In genomic region chr17:10844667-10845387, GRCh38 we compare ENCODE assay signal across 8 cellular contexts. TPM values are rescaled to one million over a fixed set of nuclear protein-coding genes. Genes with fewer than 3 reads are reported as not detected.
A peak's percentile ranks its signal among the peaks of the same experiment; 100 is the strongest.
DNase-seq lines count a peak whose midpoint lies in the region; ATAC-seq and TF ChIP-seq lines count a peak whose summit lies in the region.

No MANE protein-coding gene starts in this region.

- H3K79me2 ChIP-seq in HCT116 (ENCODE audit: insufficient read depth, low read length): no peaks in the 10 kb centered on the region

- TF ChIP-seq POLR2A in HCT116 (IDR thresholded peaks at IDR 0.05; ENCODE audit: borderline replicate concordance, extremely low read depth, insufficient read depth, insufficient read length): no peak

- TF ChIP-seq RAD21 in HCT116 (IDR thresholded peaks at IDR 0.05; ENCODE audit: low read depth): peak; percentile 80

- H3K4me1 ChIP-seq in HCT116 (ENCODE audit: control insufficient read depth in 1 of 2, insufficient read depth in 2 of 2, low read length in 2 of 2): peaks cover 4% of the 10 kb centered on the region in 2 experiments; a peak in 2 of 4 replicates

- ATAC-seq in HCT116: peak; percentile 98
- no peak for ATAC-seq in GM18520 (IDR thresholded peaks at IDR 0.05; ENCODE audit: unreplicated experiment)

- TF ChIP-seq CTCF in GM12864 (IDR thresholded peaks at IDR 0.05; ENCODE audit: low read depth, low read length, missing control alignments) (peak; percentile 90), HCT116 (IDR thresholded peaks at IDR 0.05 in 2 of 3, conservative IDR thresholded peaks at IDR 0.05 in 1 of 3; ENCODE audit: borderline replicate concordance in 1 of 3, insufficient read depth in 1 of 3, low read depth in 2 of 3, low read length in 2 of 3) (peak; percentile 68 to 88 (median 87)), kidney epithelial cell (IDR thresholded peaks at IDR 0.05; ENCODE audit: insufficient read depth, low read length, poor library complexity, severe bottlenecking) (peak; percentile 91)

- no peaks in the 10 kb centered on the region for H3K9me2 ChIP-seq in HCT116 (ENCODE audit: insufficient read depth)

- CTCF ChIA-PET in HCT116 (lab: Charles Lee): interaction anchor here (0.7 to 3.3 kb wide), 8 partner anchors 71 to 212 kb away, joined by 3 to 31 read pairs (median 3); no protein-coding TSS in a partner anchor

- no peak overlapping the region for H3K9ac ChIP-seq in HCT116 (ENCODE audit: low read length)

- peak overlapping the region; percentile 59 for H2AFZ ChIP-seq in HCT116 (ENCODE audit: low read depth, low read length, poor library complexity, severe bottlenecking)

- H3K9me3 ChIP-seq in HCT116 (ENCODE audit: control insufficient read depth in 1 of 2, insufficient read depth in 1 of 2, low read depth in 1 of 2, low read length in 2 of 2): no peaks in the 10 kb centered on the region

- H3K4me3 ChIP-seq in GM12864 (ENCODE audit: low read depth, low read length): peak overlapping the region; percentile 24
- H3K4me3 ChIP-seq in HCT116 (replicated peaks in 1 of 2; ENCODE audit: low read depth in 1 of 2, low read length in 2 of 2): no peak overlapping the region
- H3K4me3 ChIP-seq in kidney epithelial cell (ENCODE audit: low read depth, low read length): peak overlapping the region; percentile 33

- H3K4me2 ChIP-seq in HCT116 (ENCODE audit: low read length): peak overlapping the region; percentile 66

- H4K20me1 ChIP-seq in HCT116 (ENCODE audit: insufficient read depth): no peaks in the 10 kb centered on the region

- intact Hi-C loops in HCT116 (cut with micrococcal nuclease): loop anchor here (1.0 to 10.0 kb wide), 7 partner anchors 72 to 550 kb away; no protein-coding TSS in a partner anchor

- no peak overlapping the region for H3K27ac ChIP-seq in HCT116 (ENCODE audit: low read depth, low read length)

- peak; percentile 13 for DNase-seq in GM12864 (ENCODE audit: low read depth)
- DNase-seq in HCT116 (ENCODE audit: low read depth, low spot score): peak; percentile 48
- peak; percentile 30 for DNase-seq in NCI-H1092 treated with DMSO at 0.1 percent for 48 hours (lab: John Stamatoyannopoulos, UW)
- DNase-seq in activated CD4-positive, CD25-positive, alpha-beta regulatory T cell treated with anti-CD3 and anti-CD28 coated beads, Interleukin-2, amount 50 U/mL, for 72 hours: peak; percentile 65
- peak; percentile 35 for DNase-seq in cerebellar cortex (ENCODE audit: low spot score)
- DNase-seq in kidney epithelial cell (ENCODE audit: low read depth): no peak
- DNase-seq in stimulated activated CD4-positive, alpha-beta T cell treated with anti-CD3 and anti-CD28 coated beads, Interleukin-15, amount 100 ng/mL, for 1 hour (ENCODE audit: low read depth in 1 of 2, low spot score in 1 of 2): peak; percentile 35 to 53

- POLR2A ChIA-PET in HCT116 (lab: Charles Lee): no interaction called here

- RAD21 ChIA-PET in HCT116 (lab: Charles Lee; ENCODE audit: low non-redundant PET in 1 of 2, low total read pairs in 2 of 2, uncharacterized antibody in 2 of 2, unreplicated experiment in 2 of 2): interaction anchor here (0.7 to 1.1 kb wide), 7 partner anchors 72 to 920 kb away, joined by 3 to 5 read pairs (median 3); no protein-coding TSS in a partner anchor

- H3K36me3 ChIP-seq in HCT116 (ENCODE audit: control insufficient read depth in 1 of 2, insufficient read depth in 2 of 2, low read length in 2 of 2) (no peaks in the 10 kb centered on the region), kidney epithelial cell (ENCODE audit: control insufficient read depth, insufficient read depth, low read length) (no peaks in the 10 kb centered on the region)

- H3K27me3 ChIP-seq in HCT116 (ENCODE audit: insufficient read depth, low read length): no peaks in the 10 kb centered on the region
- H3K27me3 ChIP-seq in kidney epithelial cell (ENCODE audit: control insufficient read depth, insufficient read depth, low read length): peaks cover 11% of the 10 kb centered on the region

- no TSS peak for BruUV-seq in HCT116 (replicated peaks; lab: Mats Ljungman, UMichigan)

TF ChIP-seq in HCT116, 20 proteins besides CTCF, POLR2A, EP300 and RAD21:
- no peak for TF ChIP-seq ELF1 (IDR thresholded peaks at IDR 0.05; ENCODE audit: borderline replicate concordance, low read depth)
- TF ChIP-seq ZNF274 (IDR thresholded peaks at IDR 0.05; ENCODE audit: low read depth, low read length): no peak
- TF ChIP-seq SP1 (IDR thresholded peaks at IDR 0.05; ENCODE audit: low read depth): no peak
- TF ChIP-seq ZFX (IDR thresholded peaks at IDR 0.05): no peak
- TF ChIP-seq EZH2 (IDR thresholded peaks at IDR 0.05): no peak
- no peak for TF ChIP-seq SIN3A (IDR thresholded peaks at IDR 0.05; ENCODE audit: low read depth)
- TF ChIP-seq CBX3 (IDR thresholded peaks at IDR 0.05; ENCODE audit: low read depth): no peak
- no peak for TF ChIP-seq CEBPB (IDR thresholded peaks at IDR 0.05; ENCODE audit: low read depth)
- TF ChIP-seq EZH2phosphoT487 (IDR thresholded peaks at IDR 0.05; ENCODE audit: borderline replicate concordance): no peak
- TF ChIP-seq TCF7L2 (IDR thresholded peaks at IDR 0.05; ENCODE audit: borderline replicate concordance, extremely low read depth, insufficient read depth, insufficient read length): no peak
- no peak for TF ChIP-seq ATF3 (IDR thresholded peaks at IDR 0.05)
- no peak for TF ChIP-seq YY1 (IDR thresholded peaks at IDR 0.05; ENCODE audit: extremely low read depth, insufficient replicate concordance, low read depth, low read length)
- TF ChIP-seq, protein P1, sequence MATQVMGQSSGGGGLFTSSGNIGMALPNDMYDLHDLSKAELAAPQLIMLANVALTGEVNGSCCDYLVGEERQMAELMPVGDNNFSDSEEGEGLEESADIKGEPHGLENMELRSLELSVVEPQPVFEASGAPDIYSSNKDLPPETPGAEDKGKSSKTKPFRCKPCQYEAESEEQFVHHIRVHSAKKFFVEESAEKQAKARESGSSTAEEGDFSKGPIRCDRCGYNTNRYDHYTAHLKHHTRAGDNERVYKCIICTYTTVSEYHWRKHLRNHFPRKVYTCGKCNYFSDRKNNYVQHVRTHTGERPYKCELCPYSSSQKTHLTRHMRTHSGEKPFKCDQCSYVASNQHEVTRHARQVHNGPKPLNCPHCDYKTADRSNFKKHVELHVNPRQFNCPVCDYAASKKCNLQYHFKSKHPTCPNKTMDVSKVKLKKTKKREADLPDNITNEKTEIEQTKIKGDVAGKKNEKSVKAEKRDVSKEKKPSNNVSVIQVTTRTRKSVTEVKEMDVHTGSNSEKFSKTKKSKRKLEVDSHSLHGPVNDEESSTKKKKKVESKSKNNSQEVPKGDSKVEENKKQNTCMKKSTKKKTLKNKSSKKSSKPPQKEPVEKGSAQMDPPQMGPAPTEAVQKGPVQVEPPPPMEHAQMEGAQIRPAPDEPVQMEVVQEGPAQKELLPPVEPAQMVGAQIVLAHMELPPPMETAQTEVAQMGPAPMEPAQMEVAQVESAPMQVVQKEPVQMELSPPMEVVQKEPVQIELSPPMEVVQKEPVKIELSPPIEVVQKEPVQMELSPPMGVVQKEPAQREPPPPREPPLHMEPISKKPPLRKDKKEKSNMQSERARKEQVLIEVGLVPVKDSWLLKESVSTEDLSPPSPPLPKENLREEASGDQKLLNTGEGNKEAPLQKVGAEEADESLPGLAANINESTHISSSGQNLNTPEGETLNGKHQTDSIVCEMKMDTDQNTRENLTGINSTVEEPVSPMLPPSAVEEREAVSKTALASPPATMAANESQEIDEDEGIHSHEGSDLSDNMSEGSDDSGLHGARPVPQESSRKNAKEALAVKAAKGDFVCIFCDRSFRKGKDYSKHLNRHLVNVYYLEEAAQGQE (IDR thresholded peaks at IDR 0.05; ENCODE audit: low read depth): no peak
- TF ChIP-seq ZBTB33 (IDR thresholded peaks at IDR 0.05; ENCODE audit: extremely low read depth, insufficient replicate concordance, low read length): no peak
- TF ChIP-seq FOSL1 (IDR thresholded peaks at IDR 0.05; ENCODE audit: low read depth): no peak
- no peak for TF ChIP-seq EGR1 (IDR thresholded peaks at IDR 0.05; ENCODE audit: low read depth)
- TF ChIP-seq SRF (IDR thresholded peaks at IDR 0.05; ENCODE audit: low read depth): no peak
TF ChIP-seq in HCT116: peak in this region for 0.

RNA-seq across cellular contexts. Expression of gene PIRT, which starts 6.9 kb away (rescaled TPM):
- not detected for total RNA-seq in HCT116 (2021; ENCODE audit: unreplicated experiment)
- not detected in 2 replicates for polyA plus RNA-seq in HCT116 (2012)
- total RNA-seq in kidney epithelial cell: not detected in 2 replicates

RNA-seq across cellular contexts. Expression of gene TMEM238L, which starts 40.9 kb away (rescaled TPM):
- total RNA-seq in HCT116 (2021; ENCODE audit: unreplicated experiment) (not detected), kidney epithelial cell (not detected in 2 replicates)
- polyA plus RNA-seq in HCT116 (2012): not detected in 2 replicates

Comparison
In these comparisons a context has a peak if more than half of its experiments do, and no peak if none do; other contexts are left out.
1. H3K4me3 ChIP-seq: peak in GM12864 (single experiment) and kidney epithelial cell (single experiment); none in HCT116 (0 of 2).
2. Peak in every context shown above with its lines, with median percentiles within 50 percentile points of each other: CTCF ChIP-seq.